In the genomic region with DNA sequence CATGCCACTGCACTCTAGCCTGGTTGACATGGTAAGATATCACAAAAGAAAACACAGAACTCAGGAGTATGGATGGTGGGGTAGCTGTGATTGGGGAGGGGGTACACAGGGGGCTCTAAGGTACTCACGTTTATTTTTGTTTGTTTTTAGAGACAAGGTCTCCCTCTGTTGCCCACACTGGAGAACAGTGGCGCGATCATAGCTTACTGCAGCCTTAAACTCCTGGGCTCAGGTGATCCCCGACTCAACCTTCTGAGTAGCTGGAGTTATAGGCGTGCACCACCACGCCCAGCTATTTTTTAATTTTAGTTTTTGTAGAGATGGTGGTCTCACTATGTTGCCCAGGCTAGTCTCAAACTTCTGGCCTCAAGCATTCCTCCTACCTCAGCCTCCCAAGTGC, we compare ENCODE assay signal across 21 cellular contexts. TPM values are rescaled to one million over a fixed set of nuclear protein-coding genes. Genes with fewer than 3 reads are reported as not detected.
DNase-seq lines count a peak whose midpoint lies in the region; ATAC-seq and TF ChIP-seq lines count a peak whose summit lies in the region.
"Had no signal": no experiment of that assay in that cellular context is flagged by ENCODE, and none has a peak within 500 bp of the region (broad histone marks: within the 10 kb centered on the region; RNA-seq: fewer than 3 reads in every experiment).

No MANE protein-coding gene starts in this region.

- H3K27me3 Mint-ChIP-seq in GM23338 (ENCODE audit: insufficient read depth, low read depth, poor library complexity) = peaks cover 10% of the 10 kb centered on the region
- H3K27me3 Mint-ChIP-seq in activated CD8-positive, alpha-beta T cell treated with anti-CD3 and anti-CD28 coated beads for 36 hours = no peaks in the 10 kb centered on the region
- no peaks in the 10 kb centered on the region for H3K27me3 Mint-ChIP-seq in naive thymus-derived CD8-positive, alpha-beta T cell

- DNase-seq in GM23338 (ENCODE audit: low spot score) = no peak
- no peak for DNase-seq in activated CD8-positive, alpha-beta T cell treated with anti-CD3 and anti-CD28 coated beads for 36 hours
- no peak for DNase-seq in naive thymus-derived CD8-positive, alpha-beta T cell
- DNase-seq in SK-N-SH = no peak
- DNase-seq in posterior vena cava (ENCODE audit: low spot score) = no peak
- no peak for DNase-seq in mucosa of gallbladder (ENCODE audit: low spot score)
- DNase-seq: activated CD8-positive, alpha-beta memory T cell treated with anti-CD3 and anti-CD28 coated beads, Interleukin-2, amount 50 U/mL, for 4 hours; BE2C; GOT3; heart right ventricle; pancreas; Peyer's patch; small intestine; stimulated activated naive CD8-positive, alpha-beta T cell treated with anti-CD3 and anti-CD28 coated beads, Interleukin-15, Interleukin-2, amounts not matched to agents 100 U/mL and 50 U/mL, for 24 hours had no signal

- H3F3A ChIP-seq in GM23338 (replicated peaks; ENCODE audit: low read depth) = peaks cover 23% of the 10 kb centered on the region
- peaks cover 27% of the 10 kb centered on the region for H3F3A ChIP-seq in SK-N-SH (replicated peaks; ENCODE audit: insufficient read depth)

- H3K9me3 ChIP-seq in BLaER1 treated with 17β-estradiol and CSF1 and Interleukin-3, amounts not matched to agents 10 nM and 100 nM (replicated peaks in 1 of 11) = no peaks in the 10 kb centered on the region
- H3K9me3 ChIP-seq in SK-N-SH = no peaks in the 10 kb centered on the region
- H3K9me3 ChIP-seq: BE2C, heart right ventricle, pancreas, Peyer's patch had no signal

- ATAC-seq in GM23338 = no peak
- no peak for ATAC-seq in activated CD8-positive, alpha-beta T cell treated with anti-CD3 and anti-CD28 coated beads for 36 hours
- no peak for ATAC-seq in naive thymus-derived CD8-positive, alpha-beta T cell
- ATAC-seq: activated naive CD4-positive, alpha-beta T cell treated with anti-CD3 and anti-CD28 coated beads, Interleukin-2, amount 50 U/mL, for 72 hours; heart right ventricle; stimulated activated naive CD8-positive, alpha-beta T cell treated with anti-CD3 and anti-CD28 coated beads, Interleukin-15, Interleukin-2, amounts not matched to agents 100 U/mL and 50 U/mL, for 24 hours had no signal

- H3K27me3 ChIP-seq in BLaER1 treated with 17β-estradiol and CSF1 and Interleukin-3, amounts not matched to agents 10 nM and 100 nM = no peaks in the 10 kb centered on the region
- no peaks in the 10 kb centered on the region for H3K27me3 ChIP-seq in GM23338 (ENCODE audit: insufficient read depth)
- H3K27me3 ChIP-seq in SK-N-SH (ENCODE audit: insufficient read depth) = no peaks in the 10 kb centered on the region
- H3K27me3 ChIP-seq: BE2C, heart right ventricle, pancreas, Peyer's patch had no signal

- H3K9me2 ChIP-seq in GM23338 (ENCODE audit: insufficient read depth) = no peaks in the 10 kb centered on the region
- H3K9me2 ChIP-seq in SK-N-SH = no peaks in the 10 kb centered on the region

- H3K4me1 ChIP-seq in BLaER1 treated with 17β-estradiol and CSF1 and Interleukin-3, amounts not matched to agents 10 nM and 100 nM = peaks cover 42 to 82% (median 67%) of the 10 kb centered on the region in 10 experiments
- H3K4me1 ChIP-seq in GM23338 (ENCODE audit: insufficient read depth) (peaks cover 32% of the 10 kb centered on the region), SK-N-SH (ENCODE audit: control insufficient read depth in 1 of 2, insufficient read depth in 2 of 2, low read depth in 1 of 2, low read length in 1 of 2) (peaks cover 0 to 49% of the 10 kb centered on the region in 2 experiments; a peak in 3 of 4 replicates)
- H3K4me1 ChIP-seq: BE2C had no signal

- peaks cover 0 to 26% (median 10%) of the 10 kb centered on the region in 11 experiments; a peak in 10 of 22 replicates for H4K20me1 ChIP-seq in BLaER1 treated with 17β-estradiol and CSF1 and Interleukin-3, amounts not matched to agents 10 nM and 100 nM
- H4K20me1 ChIP-seq in GM23338 (replicated peaks; ENCODE audit: insufficient read depth) (peaks cover 10% of the 10 kb centered on the region), SK-N-SH (ENCODE audit: insufficient read depth) (0 out of 2 replicates have a peak, but pooled peaks cover 4% of the 10 kb centered on the region)

- H3K79me2 ChIP-seq in GM23338 (replicated peaks; ENCODE audit: insufficient read depth) (peaks cover 89% of the 10 kb centered on the region), SK-N-SH (ENCODE audit: insufficient read depth) (peaks cover 98% of the 10 kb centered on the region)

- POLR2A ChIA-PET in activated CD8-positive, alpha-beta T cell treated with anti-CD3 and anti-CD28 coated beads for 36 hours (lab: Charles Lee) = interaction anchor here (1.1 to 1.4 kb wide), 2 partner anchors 9 to 17 kb away, joined by 3 to 5 read pairs; no protein-coding TSS in a partner anchor
- POLR2A ChIA-PET in naive thymus-derived CD8-positive, alpha-beta T cell (lab: Charles Lee) = interaction anchor here (0.7 kb wide), 1 partner anchor 85 kb away, joined by 4 read pairs; no protein-coding TSS in a partner anchor
- POLR2A ChIA-PET in SK-N-SH (lab: Yijun Ruan, JAX) = no interaction called here

- H3K27ac Mint-ChIP-seq in GM23338 = no peak overlapping the region
- peak overlapping the region; percentile 34 for H3K27ac Mint-ChIP-seq in activated CD8-positive, alpha-beta T cell treated with anti-CD3 and anti-CD28 coated beads for 36 hours
- H3K27ac Mint-ChIP-seq in naive thymus-derived CD8-positive, alpha-beta T cell = peak overlapping the region in 6 of 10 donors; percentile 13 to 83 (median 63)

- H3K36me3 ChIP-seq in BLaER1 treated with 17β-estradiol and CSF1 and Interleukin-3, amounts not matched to agents 10 nM and 100 nM = peaks cover 42 to 82% (median 68%) of the 10 kb centered on the region in 11 experiments; a peak in 21 of 22 replicates
- H3K36me3 ChIP-seq in GM23338 (ENCODE audit: insufficient read depth) (peaks cover 5% of the 10 kb centered on the region; the same call in 1 of the 2 replicates), SK-N-SH (replicated peaks in 1 of 2; ENCODE audit: control insufficient read depth in 1 of 2, insufficient read depth in 2 of 2, low read length in 1 of 2) (peaks cover 0 to 41% of the 10 kb centered on the region in 2 experiments)
- H3K36me3 ChIP-seq: pancreas had no signal

- intact Hi-C loops in activated CD8-positive, alpha-beta T cell treated with anti-CD3 and anti-CD28 coated beads for 36 hours (cut with micrococcal nuclease) = no loop called here
- intact Hi-C loops in posterior vena cava (cut with DNase I) = no loop called here

- WGBS in SK-N-SH (ENCODE audit: low lambda C conversion rate) = 99% methylated on average over 6 of the region's 6 CpGs

- peaks cover 40% of the 10 kb centered on the region for H3K4me1 Mint-ChIP-seq in GM23338
- H3K4me1 Mint-ChIP-seq in activated CD8-positive, alpha-beta T cell treated with anti-CD3 and anti-CD28 coated beads for 36 hours (ENCODE audit: low read depth) = peaks cover 67% of the 10 kb centered on the region
- H3K4me1 Mint-ChIP-seq in naive thymus-derived CD8-positive, alpha-beta T cell = peaks cover 32 to 67% (median 47%) of the 10 kb centered on the region in 4 donors

- no peak overlapping the region for H2AFZ ChIP-seq in GM23338
- H2AFZ ChIP-seq in SK-N-SH (ENCODE audit: low read depth) = no peak overlapping the region

- TF ChIP-seq RAD21 in SK-N-SH (IDR thresholded peaks at IDR 0.05; ENCODE audit: low read length) = no peak

- H3K9me3 Mint-ChIP-seq in GM23338 = no peaks in the 10 kb centered on the region; the same call in 1 of the 3 replicates
- H3K9me3 Mint-ChIP-seq in activated CD8-positive, alpha-beta T cell treated with anti-CD3 and anti-CD28 coated beads for 36 hours = no peaks in the 10 kb centered on the region
- no peaks in the 10 kb centered on the region for H3K9me3 Mint-ChIP-seq in naive thymus-derived CD8-positive, alpha-beta T cell
- H3K9me3 Mint-ChIP-seq: activated naive CD4-positive, alpha-beta T cell treated with anti-CD3 and anti-CD28 coated beads, Interleukin-2, amount 50 U/mL, for 72 hours had no signal

- peak overlapping the region in 3 of 11 experiments; percentile 5 to 25 (median 9); a peak in 1 of 22 replicates for H3K27ac ChIP-seq in BLaER1 treated with 17β-estradiol and CSF1 and Interleukin-3, amounts not matched to agents 10 nM and 100 nM
- H3K27ac ChIP-seq in GM23338 (ENCODE audit: low read depth) (peak overlapping the region; percentile 68), SK-N-SH (ENCODE audit: low read depth in 2 of 2, low read length in 1 of 2) (no peak overlapping the region)

- H3K36me3 Mint-ChIP-seq in GM23338 (ENCODE audit: low read depth) = peaks cover 21% of the 10 kb centered on the region
- peaks cover 70% of the 10 kb centered on the region for H3K36me3 Mint-ChIP-seq in activated CD8-positive, alpha-beta T cell treated with anti-CD3 and anti-CD28 coated beads for 36 hours (ENCODE audit: low read depth)
- peaks cover 0 to 57% (median 14%) of the 10 kb centered on the region in 3 donors for H3K36me3 Mint-ChIP-seq in naive thymus-derived CD8-positive, alpha-beta T cell

- peak overlapping the region in 3 of 11 experiments; percentile 5 to 17 (median 6); a peak in 1 of 22 replicates for H3K9ac ChIP-seq in BLaER1 treated with 17β-estradiol and CSF1 and Interleukin-3, amounts not matched to agents 10 nM and 100 nM
- no peak overlapping the region for H3K9ac ChIP-seq in SK-N-SH

- peak in 1 of 2 experiments; percentile 11; a peak in 2 of 4 replicates for TF ChIP-seq CTCF in GM23338 (conservative IDR thresholded peaks at IDR 0.05; ENCODE audit: low read depth in 2 of 2)
- TF ChIP-seq CTCF in activated CD8-positive, alpha-beta T cell treated with anti-CD3 and anti-CD28 coated beads for 36 hours (IDR thresholded peaks at IDR 0.05) = no peak
- no peak for TF ChIP-seq CTCF in SK-N-SH (IDR thresholded peaks at IDR 0.05)

- H3K4me3 Mint-ChIP-seq in GM23338 = no peak overlapping the region
- H3K4me3 Mint-ChIP-seq in activated CD8-positive, alpha-beta T cell treated with anti-CD3 and anti-CD28 coated beads for 36 hours = no peak overlapping the region
- H3K4me3 Mint-ChIP-seq in naive thymus-derived CD8-positive, alpha-beta T cell = no peak overlapping the region

- no peak overlapping the region for H3K4me3 ChIP-seq in BLaER1 treated with 17β-estradiol and CSF1 and Interleukin-3, amounts not matched to agents 10 nM and 100 nM
- no peak overlapping the region for H3K4me3 ChIP-seq in GM23338
- H3K4me3 ChIP-seq in SK-N-SH (ENCODE audit: low read depth in 2 of 2, low read length in 1 of 2) = no peak overlapping the region
- H3K4me3 ChIP-seq: heart right ventricle, pancreas, Peyer's patch had no signal

- CTCF ChIA-PET in activated CD8-positive, alpha-beta T cell treated with anti-CD3 and anti-CD28 coated beads for 36 hours (lab: Charles Lee) = interaction anchor here (0.6 to 1.2 kb wide), 4 partner anchors 17 to 125 kb away, joined by 3 to 6 read pairs (median 3); no protein-coding TSS in a partner anchor
- CTCF ChIA-PET in SK-N-SH (lab: Yijun Ruan, JAX) = interaction anchor here (1.0 to 2.7 kb wide), 6 partner anchors 9 to 59 kb away, joined by 3 to 8 read pairs (median 4); no protein-coding TSS in a partner anchor

- TF ChIP-seq EP300 in SK-N-SH (IDR thresholded peaks at IDR 0.05; ENCODE audit: borderline replicate concordance in 1 of 2, low read depth in 1 of 2, low read length in 1 of 2) = no peak

- peak overlapping the region; percentile 47 to 81 (median 74); a peak in 18 of 22 replicates for H3K4me2 ChIP-seq in BLaER1 treated with 17β-estradiol and CSF1 and Interleukin-3, amounts not matched to agents 10 nM and 100 nM
- H3K4me2 ChIP-seq in GM23338 = peak overlapping the region; percentile 71
- no peak overlapping the region for H3K4me2 ChIP-seq in SK-N-SH

RNA-seq across cellular contexts. Expression of gene BCL2L1, which starts 29.3 kb away (rescaled TPM):
- 108 and 110 TPM in 2 replicates for total RNA-seq in GM23338 (2014; rRNA removed; shearing (Covaris generic))
- polyA plus RNA-seq in GM23338 (2016; fragmentation: Nextera tagmentation; extraction: Ambion mirVana) = 39.9 and 42.4 TPM in 2 replicates
- total RNA-seq in activated CD8-positive, alpha-beta T cell treated with anti-CD3 and anti-CD28 coated beads for 36 hours = 100 to 1,000 TPM; 182 TPM
- 10 to 100 TPM; 14.8 to 17.7 TPM for total RNA-seq in naive thymus-derived CD8-positive, alpha-beta T cell
- polyA plus RNA-seq in naive thymus-derived CD8-positive, alpha-beta T cell = 10 to 100 TPM in 1 of 3 donors, 1 to 10 TPM in 2; 8.0 to 15.4 (median 8.2) TPM
- polyA plus RNA-seq in SK-N-SH (2012; rRNA removed) = 99.9 and 103 TPM in 2 replicates
- polyA plus RNA-seq in SK-N-SH (2012; cell fraction: cytosol; rRNA removed) = 72.3 and 83.8 TPM in 2 replicates
- polyA plus RNA-seq in SK-N-SH (2012; cell fraction: nucleus; rRNA removed) = 61.3 and 62.2 TPM in 2 replicates
- total RNA-seq in posterior vena cava = 10 to 100 TPM; 65.4 to 76.0 TPM
- total RNA-seq in mucosa of gallbladder = 191 TPM

RNA-seq across cellular contexts. Expression of gene TPX2, which starts 45.7 kb away (rescaled TPM):
- 148 and 159 TPM in 2 replicates for total RNA-seq in GM23338 (2014; rRNA removed; shearing (Covaris generic))
- polyA plus RNA-seq in GM23338 (2016; fragmentation: Nextera tagmentation; extraction: Ambion mirVana) (94.1 and 101 TPM in 2 replicates), SK-N-SH (2012; rRNA removed) (14.4 and 17.1 TPM in 2 replicates)
- total RNA-seq in activated CD8-positive, alpha-beta T cell treated with anti-CD3 and anti-CD28 coated beads for 36 hours = 100 to 1,000 TPM; 112 to 113 TPM
- under 1 TPM; 0.16 to 0.22 TPM for total RNA-seq in naive thymus-derived CD8-positive, alpha-beta T cell
- under 1 TPM in 2 of 3 donors, not detected in 1; 0.30 to 0.50 TPM for polyA plus RNA-seq in naive thymus-derived CD8-positive, alpha-beta T cell
- polyA plus RNA-seq in SK-N-SH (2012; cell fraction: cytosol; rRNA removed) = 19.1 and 20.2 TPM in 2 replicates
- 12.7 and 12.8 TPM in 2 replicates for polyA plus RNA-seq in SK-N-SH (2012; cell fraction: nucleus; rRNA removed)
- total RNA-seq in posterior vena cava (under 1 TPM; 0.76 to 0.88 TPM), mucosa of gallbladder (2.6 TPM)

RNA-seq across cellular contexts. Expression of gene COX4I2, which starts 55.7 kb away (rescaled TPM):
- not detected in 2 replicates for total RNA-seq in GM23338 (2014; rRNA removed; shearing (Covaris generic))
- polyA plus RNA-seq in GM23338 (2016; fragmentation: Nextera tagmentation; extraction: Ambion mirVana) (0.63 and 1.1 TPM in 2 replicates), SK-N-SH (2012; rRNA removed) (0.21 TPM in 1 of 2 replicates, not detected in the other)
- not detected for total RNA-seq in activated CD8-positive, alpha-beta T cell treated with anti-CD3 and anti-CD28 coated beads for 36 hours
- not detected for total RNA-seq in naive thymus-derived CD8-positive, alpha-beta T cell
- polyA plus RNA-seq in naive thymus-derived CD8-positive, alpha-beta T cell = not detected
- polyA plus RNA-seq in SK-N-SH (2012; cell fraction: cytosol; rRNA removed) = 0.39 TPM in 1 of 2 replicates, not detected in the other
- not detected in 2 replicates for polyA plus RNA-seq in SK-N-SH (2012; cell fraction: nucleus; rRNA removed)
- total RNA-seq in posterior vena cava (1 to 10 TPM; 2.5 to 6.5 TPM), mucosa of gallbladder (3.8 TPM)
- total RNA-seq: activated naive CD4-positive, alpha-beta T cell treated with anti-CD3 and anti-CD28 coated beads, Interleukin-2, amount 50 U/mL, for 72 hours; bronchial epithelial cell; Daoy; dermis microvascular lymphatic vessel endothelial cell; HT-29; mononuclear cell had no signal

Comparison
In these comparisons a context has a peak if more than half of its experiments do, and no peak if none do; other contexts are left out.
1. RNA of gene TPX2, which starts 45.7 kb away (total RNA-seq): 148 to 159 TPM in GM23338 and 112 to 113 TPM in activated CD8-positive, alpha-beta T cell treated with anti-CD3 and anti-CD28 coated beads for 36 hours; 2.6 TPM in mucosa of gallbladder (single experiment), 0.76 to 0.88 TPM in posterior vena cava and 0.16 to 0.22 TPM in naive thymus-derived CD8-positive, alpha-beta T cell; every median in the first group is over 10 times any median in the second.